ENCODE assay signal across 13 cellular contexts in genomic region chr6:23003671-23004598, GRCh38.
DNase-seq lines count a peak whose midpoint lies in the region; ATAC-seq, FAIRE-seq and TF ChIP-seq lines count a peak whose summit lies in the region.
"Had no signal": no experiment of that assay in that cellular context is flagged by ENCODE, and none has a peak within 500 bp of the region (broad histone marks: within the 10 kb centered on the region; RNA-seq: fewer than 3 reads in every experiment).

No MANE protein-coding gene starts in this region.

- H3K27me3 Mint-ChIP-seq in osteocyte (ENCODE audit: unreplicated experiment): no peaks in the 10 kb centered on the region
- H3K27me3 Mint-ChIP-seq in stimulated activated naive CD8-positive, alpha-beta T cell treated with anti-CD3 and anti-CD28 coated beads, Interleukin-15, amount 100 ng/mL, for 72 hours: no peaks in the 10 kb centered on the region
- H3K27me3 Mint-ChIP-seq: CD8-positive, alpha-beta memory T cell had no signal

- H3K4me3 ChIP-seq in BJ (ENCODE audit: low read depth, low read length) (no peak overlapping the region), fibroblast of lung (replicated peaks in 1 of 4; ENCODE audit: control extremely low read depth in 1 of 4, insufficient read depth in 1 of 4, low read depth in 3 of 4, low read length in 4 of 4) (peak overlapping the region in 2 of 4 experiments; percentile 25 to 38)
- H3K4me3 ChIP-seq: dorsolateral prefrontal cortex, ovary had no signal

- no peak for TF ChIP-seq POLR2A in GM12892 (IDR thresholded peaks at IDR 0.05; ENCODE audit: low read depth, low read length)

- no peaks in the 10 kb centered on the region for H3K36me3 ChIP-seq in BJ (ENCODE audit: control insufficient read depth, insufficient read depth, low read length)
- H3K36me3 ChIP-seq in fibroblast of lung (ENCODE audit: control insufficient read depth, insufficient read depth, low read length): no peaks in the 10 kb centered on the region
- H3K36me3 ChIP-seq: ovary had no signal

- no peaks in the 10 kb centered on the region for H3K79me2 ChIP-seq in fibroblast of lung (ENCODE audit: control insufficient read depth, insufficient read depth, low read length)

- peaks cover 5% of the 10 kb centered on the region for H3K9me3 Mint-ChIP-seq in osteocyte (ENCODE audit: unreplicated experiment)
- peaks cover 0 to 10% of the 10 kb centered on the region in 2 donors for H3K9me3 Mint-ChIP-seq in stimulated activated naive CD8-positive, alpha-beta T cell treated with anti-CD3 and anti-CD28 coated beads, Interleukin-15, amount 100 ng/mL, for 72 hours

- POLR2A ChIA-PET in BJ (lab: Charles Lee): no interaction called here

- no peaks in the 10 kb centered on the region for H3K4me1 ChIP-seq in fibroblast of lung (ENCODE audit: control insufficient read depth, extremely low read depth, insufficient read depth, low read length)

- FAIRE-seq in GM12892 (lab: Jason Lieb, UNC): no peak
- FAIRE-seq: GM18507 had no signal

- H3K27ac Mint-ChIP-seq in osteocyte (ENCODE audit: unreplicated experiment): peak overlapping the region; percentile 82
- H3K27ac Mint-ChIP-seq in stimulated activated naive CD8-positive, alpha-beta T cell treated with anti-CD3 and anti-CD28 coated beads, Interleukin-15, amount 100 ng/mL, for 72 hours: no peak overlapping the region
- H3K27ac Mint-ChIP-seq: activated T-cell treated with anti-CD3 and anti-CD28 coated beads, Interleukin-2, amount 50 U/mL, for 72 hours; CD8-positive, alpha-beta memory T cell had no signal

- no peak for TF ChIP-seq CTCF in BJ (IDR thresholded peaks at IDR 0.05; ENCODE audit: insufficient read depth, low read depth, low read length)
- peak in 1 of 2 donors; percentile 23 for TF ChIP-seq CTCF in fibroblast of lung (conservative IDR thresholded peaks at IDR 0.05 in 1 of 2, IDR thresholded peaks at IDR 0.05 in 1 of 2; ENCODE audit: low read depth in 1 of 2, low read length in 2 of 2)
- TF ChIP-seq CTCF in osteocyte (IDR thresholded peaks at IDR 0.05): no peak

- CTCF ChIA-PET in BJ (lab: Yijun Ruan, JAX): interaction anchor here (0.7 to 1.2 kb wide), 2 partner anchors 139 to 411 kb away, joined by 3 to 4 read pairs; no protein-coding TSS in a partner anchor

- H3K27ac ChIP-seq in fibroblast of lung (ENCODE audit: insufficient read depth, low read length): no peak overlapping the region
- H3K27ac ChIP-seq: ovary had no signal

- H3K4me1 Mint-ChIP-seq in osteocyte (ENCODE audit: unreplicated experiment): peaks cover 40% of the 10 kb centered on the region
- H3K4me1 Mint-ChIP-seq in stimulated activated naive CD8-positive, alpha-beta T cell treated with anti-CD3 and anti-CD28 coated beads, Interleukin-15, amount 100 ng/mL, for 72 hours: no peaks in the 10 kb centered on the region
- H3K4me1 Mint-ChIP-seq: CD8-positive, alpha-beta memory T cell had no signal

- no peaks in the 10 kb centered on the region for H3K9me3 ChIP-seq in fibroblast of lung (ENCODE audit: control insufficient read depth, insufficient read depth, low read depth, low read length)
- H3K9me3 ChIP-seq: ovary had no signal

- H3K9ac ChIP-seq in fibroblast of lung (ENCODE audit: insufficient read depth, low read length): no peak overlapping the region

- peak overlapping the region; percentile 32 for H2AFZ ChIP-seq in fibroblast of lung (ENCODE audit: low read length)

- no peaks in the 10 kb centered on the region for H3K27me3 ChIP-seq in BJ (ENCODE audit: control insufficient read depth, insufficient read depth, low read length)
- no peaks in the 10 kb centered on the region for H3K27me3 ChIP-seq in fibroblast of lung (ENCODE audit: control insufficient read depth, insufficient read depth, low read length)
- H3K27me3 ChIP-seq: dorsolateral prefrontal cortex, ovary had no signal

- peak overlapping the region; percentile 4 for H3K4me3 Mint-ChIP-seq in osteocyte (ENCODE audit: unreplicated experiment)
- no peak overlapping the region for H3K4me3 Mint-ChIP-seq in stimulated activated naive CD8-positive, alpha-beta T cell treated with anti-CD3 and anti-CD28 coated beads, Interleukin-15, amount 100 ng/mL, for 72 hours
- H3K4me3 Mint-ChIP-seq: activated T-cell treated with anti-CD3 and anti-CD28 coated beads, Interleukin-2, amount 50 U/mL, for 72 hours; CD8-positive, alpha-beta memory T cell had no signal

- no peaks in the 10 kb centered on the region for H3K36me3 Mint-ChIP-seq in osteocyte (ENCODE audit: unreplicated experiment)
- H3K36me3 Mint-ChIP-seq: CD8-positive, alpha-beta memory T cell had no signal

- peak overlapping the region; percentile 79 for H3K4me2 ChIP-seq in fibroblast of lung (ENCODE audit: extremely low read depth, insufficient read depth, low read length)

- H4K20me1 ChIP-seq in fibroblast of lung (ENCODE audit: control insufficient read depth, extremely low read depth, insufficient read depth, low read length): no peaks in the 10 kb centered on the region

- ATAC-seq in GM18511 (IDR thresholded peaks at IDR 0.05; ENCODE audit: unreplicated experiment): no peak
- ATAC-seq in stimulated activated naive CD8-positive, alpha-beta T cell treated with anti-CD3 and anti-CD28 coated beads, Interleukin-15, amount 100 ng/mL, for 72 hours: no peak
- ATAC-seq: activated T-cell treated with anti-CD3 and anti-CD28 coated beads, Interleukin-2, amount 50 U/mL, for 72 hours had no signal

- DNase-seq in BJ (ENCODE audit: low read depth): peak; percentile 65
- DNase-seq in NCI-H82 treated with DMSO at 0.1 percent for 48 hours (lab: John Stamatoyannopoulos, UW; ENCODE audit: unreplicated experiment): peak; percentile 77
- peak in 1 of 2 donors; percentile 94 for DNase-seq in fibroblast of lung (ENCODE audit: low read depth in 2 of 2)
- DNase-seq in osteocyte (ENCODE audit: extremely low spot score, unreplicated experiment): no peak
- no peak for DNase-seq in GM12892 (ENCODE audit: insufficient read length)
- no peak for DNase-seq in stimulated activated naive CD8-positive, alpha-beta T cell treated with anti-CD3 and anti-CD28 coated beads, Interleukin-15, amount 100 ng/mL, for 72 hours
- DNase-seq in kidney tubule cell (ENCODE audit: low spot score): no peak
- DNase-seq: activated T-cell treated with anti-CD3 and anti-CD28 coated beads, Interleukin-2, amount 50 U/mL, for 72 hours; CD8-positive, alpha-beta memory T cell; ovary had no signal

Comparison
In these comparisons a context has a peak if more than half of its experiments do, and no peak if none do; other contexts are left out.
1. DNase-seq: peak in BJ (single experiment) and NCI-H82 treated with DMSO at 0.1 percent for 48 hours (single experiment); none in osteocyte (single experiment), GM12892 (single experiment), stimulated activated naive CD8-positive, alpha-beta T cell treated with anti-CD3 and anti-CD28 coated beads, Interleukin-15, amount 100 ng/mL, for 72 hours (0 of 2) and kidney tubule cell (single experiment).